ENCODE assay signal across 20 cellular contexts in genomic region chr22:20427104-20427944, GRCh38. TPM values are rescaled to one million over a fixed set of nuclear protein-coding genes. Genes with fewer than 3 reads are reported as not detected.
A peak's percentile ranks its signal among the peaks of the same experiment; 100 is the strongest.
DNase-seq lines count a peak whose midpoint lies in the region; ATAC-seq, FAIRE-seq and TF ChIP-seq lines count a peak whose summit lies in the region.
"Had no signal": no experiment of that assay in that cellular context is flagged by ENCODE, and none has a peak within 500 bp of the region (broad histone marks: within the 10 kb centered on the region; RNA-seq: fewer than 3 reads in every experiment).

No MANE protein-coding gene starts in this region.

- H2BK5ac ChIP-seq in neuronal stem cell (ENCODE audit: low read length): no peak overlapping the region

- peaks cover 8% of the 10 kb centered on the region for H3K9me1 ChIP-seq in K562 (ENCODE audit: control insufficient read depth, insufficient read depth, low read length)

- peaks cover 21% of the 10 kb centered on the region for H3K27me3 ChIP-seq in CD4-positive, alpha-beta T cell (ENCODE audit: control insufficient read depth, insufficient read depth, low read length)
- peaks cover 41 to 72% of the 10 kb centered on the region in 2 experiments; a peak in 4 of 5 replicates for H3K27me3 ChIP-seq in K562 (ENCODE audit: control insufficient read depth in 2 of 2, insufficient read depth in 2 of 2, low read length in 2 of 2)
- H3K27me3 ChIP-seq in neuronal stem cell (ENCODE audit: control insufficient read depth in 3 of 3, insufficient read depth in 3 of 3, low read depth in 1 of 3, low read length in 3 of 3): peaks cover 0 to 56% (median 24%) of the 10 kb centered on the region in 3 experiments
- H3K27me3 ChIP-seq: brain microvascular endothelial cell had no signal

- no peak overlapping the region for H3K27ac Mint-ChIP-seq in CD4-positive, alpha-beta T cell
- H3K27ac Mint-ChIP-seq: nephron; stimulated activated naive B cell treated with anti-CD40 and anti-IgM and Interleukin-4, amounts not matched to agents 10 μg/mL and 1 μg/mL and 100 μg/mL, for 72 hours had no signal

- TF ChIP-seq EP300 in K562 (IDR thresholded peaks at IDR 0.05; ENCODE audit: low read length): no peak

- H4K20me1 ChIP-seq in K562 (replicated peaks; ENCODE audit: control insufficient read depth, insufficient read depth, low read length): peaks cover 37% of the 10 kb centered on the region; the same call in 1 of the 2 replicates

- no peaks in the 10 kb centered on the region for H3K9me3 Mint-ChIP-seq in CD4-positive, alpha-beta T cell
- H3K9me3 Mint-ChIP-seq: nephron; stimulated activated naive B cell treated with anti-CD40 and anti-IgM and Interleukin-4, amounts not matched to agents 10 μg/mL and 1 μg/mL and 100 μg/mL, for 72 hours had no signal

- H3K79me1 ChIP-seq in neuronal stem cell (ENCODE audit: low read depth, low read length): peaks cover 6% of the 10 kb centered on the region

- no peaks in the 10 kb centered on the region for H3K36me3 Mint-ChIP-seq in CD4-positive, alpha-beta T cell (ENCODE audit: low read depth)
- H3K36me3 Mint-ChIP-seq: stimulated activated naive B cell treated with anti-CD40 and anti-IgM and Interleukin-4, amounts not matched to agents 10 μg/mL and 1 μg/mL and 100 μg/mL, for 72 hours had no signal

- no peaks in the 10 kb centered on the region for H3K79me2 ChIP-seq in K562 (ENCODE audit: control insufficient read depth, insufficient read depth, low read length)

- no peak overlapping the region for H3K18ac ChIP-seq in neuronal stem cell (ENCODE audit: low read length)

- H2AK5ac ChIP-seq in neuronal stem cell (ENCODE audit: low read depth, low read length): peak overlapping the region; percentile 14

- H3K4me3 ChIP-seq in K562 (no peak overlapping the region), neuronal stem cell (ENCODE audit: low read length in 2 of 2) (no peak overlapping the region)
- H3K4me3 ChIP-seq: thoracic aorta had no signal

- CTCF ChIA-PET in CD4-positive, alpha-beta T cell (lab: Charles Lee): interaction anchor here (2.3 kb wide), 1 partner anchor 9 kb away, joined by 7 read pairs; no protein-coding TSS in a partner anchor
- CTCF ChIA-PET in K562 (lab: Yijun Ruan, JAX; ENCODE audit: low intra/inter-chr PET ratio): interaction anchor here (0.6 kb wide), 1 partner anchor 103 kb away, joined by 3 read pairs; no protein-coding TSS in a partner anchor

- peaks cover 12 to 72% of the 10 kb centered on the region in 2 experiments for H3K4me1 ChIP-seq in K562 (replicated peaks in 1 of 2; ENCODE audit: control insufficient read depth in 2 of 2, insufficient read depth in 2 of 2, low read length in 2 of 2)
- peaks cover 15 to 21% of the 10 kb centered on the region in 2 donors for H3K4me1 ChIP-seq in neuronal stem cell (ENCODE audit: control insufficient read depth in 2 of 2, insufficient read depth in 1 of 2, low read depth in 1 of 2, low read length in 2 of 2)

- TF ChIP-seq POLR2A in K562 (conservative IDR thresholded peaks at IDR 0.05): no peak

- BruUV-seq in K562 (replicated peaks; lab: Mats Ljungman, UMichigan): no TSS peak

- H3K14ac ChIP-seq in neuronal stem cell (ENCODE audit: low read length): no peak overlapping the region

- in situ Hi-C loops in K562 (cut with MboI): no loop called here

- no peak overlapping the region for H2BK12ac ChIP-seq in neuronal stem cell (ENCODE audit: low read length)

- ATAC-seq in CD4-positive, alpha-beta T cell (ENCODE audit: poor library complexity): no peak
- no peak for ATAC-seq in K562
- no peak for ATAC-seq in HG02623 (IDR thresholded peaks at IDR 0.05; ENCODE audit: unreplicated experiment)
- ATAC-seq in HG03025 (IDR thresholded peaks at IDR 0.05; ENCODE audit: low FRiP score, unreplicated experiment): no peak
- ATAC-seq: esophagus mucosa; left lobe of liver; right cardiac atrium; stimulated activated naive B cell treated with anti-CD40 and anti-IgM and Interleukin-4, amounts not matched to agents 10 μg/mL and 1 μg/mL and 100 μg/mL, for 72 hours had no signal

- H2BK15ac ChIP-seq in neuronal stem cell (ENCODE audit: low read length): no peak overlapping the region

- no peak for DNase-seq in CD4-positive, alpha-beta T cell
- DNase-seq in GM10266 (ENCODE audit: extremely low spot score) (peak; percentile 33), K562 (ENCODE audit: extremely low read depth in 1 of 4, low spot score in 3 of 4) (no peak), neuronal stem cell (ENCODE audit: low spot score) (no peak), NK-92 (lab: John Stamatoyannopoulos, UW; ENCODE audit: unreplicated experiment) (no peak)
- DNase-seq: activated CD4-positive, alpha-beta T cell treated with anti-CD3 and anti-CD28 coated beads for 48 hours; brain microvascular endothelial cell; effector CD8-positive, alpha-beta T cell; foreskin melanocyte; GDM1; stimulated activated CD4-positive, alpha-beta T cell treated with anti-CD3 and anti-CD28 coated beads, Interleukin-4, amount 100 ng/mL, for 24 hours; stimulated activated naive B cell treated with anti-CD40 and anti-IgM and Interleukin-4, amounts not matched to agents 10 μg/mL and 1 μg/mL and 100 μg/mL, for 72 hours had no signal

- H2AFZ ChIP-seq in K562 (ENCODE audit: low read depth, low read length): no peak overlapping the region
- H2AFZ ChIP-seq in neuronal stem cell (ENCODE audit: low read length): no peak overlapping the region

- intact Hi-C loops in CD4-positive, alpha-beta T cell (cut with DNase I, micrococcal nuclease): no loop called here
- intact Hi-C loops in K562 (cut with micrococcal nuclease): no loop called here

- no peaks in the 10 kb centered on the region for H3K36me3 ChIP-seq in K562 (ENCODE audit: control insufficient read depth, insufficient read depth, low read length)
- peaks cover 2 to 66% of the 10 kb centered on the region in 2 donors for H3K36me3 ChIP-seq in neuronal stem cell (replicated peaks in 1 of 2; ENCODE audit: control insufficient read depth in 2 of 2, insufficient read depth in 2 of 2, low read length in 2 of 2)

- no peak overlapping the region for H3K27ac ChIP-seq in CD4-positive, alpha-beta T cell (ENCODE audit: low read depth, low read length)
- H3K27ac ChIP-seq in K562 (ENCODE audit: extremely low read depth, low read depth, low read length) (no peak overlapping the region), neuronal stem cell (replicated peaks; ENCODE audit: low read length) (no peak overlapping the region)
- H3K27ac ChIP-seq: brain microvascular endothelial cell, thoracic aorta had no signal

- POLR2A ChIA-PET in CD4-positive, alpha-beta T cell (lab: Charles Lee): no interaction called here
- POLR2A ChIA-PET in K562 (lab: Yijun Ruan, JAX): interaction anchor here (0.6 to 3.4 kb wide), 10 partner anchors 8 to 168 kb away, joined by 3 to 25 read pairs (median 4); no protein-coding TSS in a partner anchor

- no peak for TF ChIP-seq RAD21 in K562 (CRISPR knock-in tag; conservative IDR thresholded peaks at IDR 0.05 in 1 of 2, IDR thresholded peaks at IDR 0.05 in 1 of 2)

- H3K23ac ChIP-seq in neuronal stem cell (ENCODE audit: low read depth, low read length, poor library complexity): peak overlapping the region; percentile 85

- no peak overlapping the region for H2BK120ac ChIP-seq in neuronal stem cell (ENCODE audit: low read depth, low read length)

- no peak overlapping the region for H4K8ac ChIP-seq in neuronal stem cell (ENCODE audit: low read depth, low read length)

- H3K4me1 Mint-ChIP-seq in CD4-positive, alpha-beta T cell (ENCODE audit: low read depth): peaks cover 18% of the 10 kb centered on the region

- H3K4me2 ChIP-seq in K562 (ENCODE audit: insufficient read depth, low read length) (no peak overlapping the region), neuronal stem cell (ENCODE audit: insufficient read depth, low read length, poor library complexity, severe bottlenecking) (no peak overlapping the region)

- no peak for FAIRE-seq in K562 (lab: Jason Lieb, UNC)
- FAIRE-seq: colon had no signal

- H3K9ac ChIP-seq in K562 (ENCODE audit: insufficient read depth in 1 of 2, low read depth in 2 of 2, low read length in 2 of 2): 0 out of 4 replicates have a peak overlapping the region, but pooled peaks of 1 of the 2 experiments have one; percentile 1
- peak overlapping the region; percentile 30 for H3K9ac ChIP-seq in neuronal stem cell (ENCODE audit: low read depth, low read length, poor library complexity)

- H3K27me3 Mint-ChIP-seq in CD4-positive, alpha-beta T cell: peaks cover 27% of the 10 kb centered on the region

- 4% methylated on average over 8 of the region's 8 CpGs for WGBS in K562 (ENCODE audit: insufficient coverage, low coverage, missing lambda C conversion rate)
- WGBS in neuronal stem cell (ENCODE audit: extremely low coverage in 2 of 2, insufficient read length in 2 of 2, insufficient replicate concordance in 1 of 2), 2 donors: no CpG with 5 or more reads among the region's 8 CpGs

- H3K9me3 ChIP-seq in CD4-positive, alpha-beta T cell (ENCODE audit: control insufficient read depth, low read length): no peaks in the 10 kb centered on the region
- H3K9me3 ChIP-seq in K562 (replicated peaks; ENCODE audit: control insufficient read depth, insufficient read depth, low read depth, low read length) (no peaks in the 10 kb centered on the region), neuronal stem cell (replicated peaks in 1 of 2; ENCODE audit: control insufficient read depth in 2 of 2, insufficient read depth in 1 of 2, low read depth in 1 of 2, low read length in 2 of 2) (peaks cover 0 to 11% of the 10 kb centered on the region in 2 donors)
- H3K9me3 ChIP-seq: thoracic aorta had no signal

- no peak for TF ChIP-seq CTCF in CD4-positive, alpha-beta T cell (IDR thresholded peaks at IDR 0.05)
- no peak for TF ChIP-seq CTCF in GM10266 (IDR thresholded peaks at IDR 0.05; ENCODE audit: control insufficient read depth, insufficient read depth, low read depth, missing control alignments)
- no peak for TF ChIP-seq CTCF in K562 (IDR thresholded peaks at IDR 0.05 in 2 of 3, conservative IDR thresholded peaks at IDR 0.05 in 1 of 3; ENCODE audit: insufficient read depth in 2 of 3, low read depth in 1 of 3, low read length in 3 of 3)

- H4K91ac ChIP-seq in neuronal stem cell (ENCODE audit: low read depth, low read length, poor library complexity): no peak overlapping the region

- H3K4ac ChIP-seq in neuronal stem cell (ENCODE audit: low read length): no peak overlapping the region

- H3K4me3 Mint-ChIP-seq in CD4-positive, alpha-beta T cell: peak overlapping the region; percentile 50
- H3K4me3 Mint-ChIP-seq: stimulated activated naive B cell treated with anti-CD40 and anti-IgM and Interleukin-4, amounts not matched to agents 10 μg/mL and 1 μg/mL and 100 μg/mL, for 72 hours had no signal

RNA-seq across cellular contexts. Expression of gene SCARF2, which starts 10.3 kb away (rescaled TPM):
- total RNA-seq in CD4-positive, alpha-beta T cell: 1 to 10 TPM; 2.5 to 3.1 TPM
- total RNA-seq in K562 (2011; cell fraction: chromatin; rRNA removed; ENCODE audit: low replicate concordance): 0.65 TPM in 1 of 2 replicates, not detected in the other
- 0.50 and 0.92 TPM in 2 replicates for total RNA-seq in K562 (2011; cell fraction: nucleolus; rRNA removed)
- total RNA-seq in K562 (2011; cell fraction: nucleoplasm; rRNA removed): 0.15 TPM in 2 replicates
- total RNA-seq in K562 (2014; rRNA removed): 0.20 and 0.32 TPM in 2 replicates
- not detected in 2 replicates for total RNA-seq in K562 (2014; rRNA removed; fragmentation: Illumina TruSeq; extraction: Trizol)
- not detected in 2 replicates for total RNA-seq in K562 (2015; rRNA removed; fragmentation: Illumina TruSeq; extraction: Trizol)
- 0.13 and 0.29 TPM in 2 replicates for total RNA-seq in K562 (2021)
- 0.06 and 0.26 TPM in 2 replicates for polyA plus RNA-seq in K562 (2011; rRNA removed)
- polyA plus RNA-seq in K562 (2011; cell fraction: cytosol; rRNA removed): 0.15 and 0.25 TPM in 2 replicates
- polyA plus RNA-seq in K562 (2011; cell fraction: nucleus; rRNA removed): 0.61 and 0.65 TPM in 2 replicates
- 0.21 and 1.3 TPM in 2 replicates for polyA plus RNA-seq in K562 (2012)
- not detected in 2 replicates for polyA plus RNA-seq in K562 (2014; fragmentation: Illumina TruSeq; extraction: Trizol)
- not detected for polyA plus RNA-seq in K562 (2014; fragmentation: Nextera tagmentation; extraction: Ambion mirVana)
- 0.13 and 0.23 TPM in 2 replicates for polyA plus RNA-seq in K562 (2014; rRNA removed)
- polyA minus RNA-seq in K562 (2011; rRNA and poly(A)+ RNA removed): not detected in 2 replicates
- not detected in 2 replicates for polyA minus RNA-seq in K562 (2011; cell fraction: cytosol; rRNA and poly(A)+ RNA removed)
- polyA minus RNA-seq in K562 (2011; cell fraction: nucleus; rRNA and poly(A)+ RNA removed): 0.22 and 0.27 TPM in 2 replicates
- polyA plus RNA-seq in neuronal stem cell (2013, experiment 1 of 2): 3.7 TPM
- 2.8 TPM for polyA plus RNA-seq in neuronal stem cell (2013, experiment 2 of 2)

RNA-seq across cellular contexts. Expression of gene ZNF74, which starts 33.4 kb away (rescaled TPM):
- 1 to 10 TPM; 1.7 to 2.3 TPM for total RNA-seq in CD4-positive, alpha-beta T cell
- total RNA-seq in K562 (2011; cell fraction: chromatin; rRNA removed; ENCODE audit: low replicate concordance): 36.8 and 68.2 TPM in 2 replicates
- total RNA-seq in K562 (2011; cell fraction: nucleolus; rRNA removed): 55.4 and 63.2 TPM in 2 replicates
- total RNA-seq in K562 (2011; cell fraction: nucleoplasm; rRNA removed): 50.2 and 53.7 TPM in 2 replicates
- total RNA-seq in K562 (2014; rRNA removed): 49.2 and 56.7 TPM in 2 replicates
- 17.4 and 20.5 TPM in 2 replicates for total RNA-seq in K562 (2014; rRNA removed; fragmentation: Illumina TruSeq; extraction: Trizol)
- total RNA-seq in K562 (2015; rRNA removed; fragmentation: Illumina TruSeq; extraction: Trizol): 31.5 and 32.5 TPM in 2 replicates
- 53.5 and 55.7 TPM in 2 replicates for total RNA-seq in K562 (2021)
- 33.8 and 49.7 TPM in 2 replicates for polyA plus RNA-seq in K562 (2011; rRNA removed)
- 56.9 and 67.4 TPM in 2 replicates for polyA plus RNA-seq in K562 (2011; cell fraction: cytosol; rRNA removed)
- 42.8 and 56.1 TPM in 2 replicates for polyA plus RNA-seq in K562 (2011; cell fraction: nucleus; rRNA removed)
- 31.5 and 39.9 TPM in 2 replicates for polyA plus RNA-seq in K562 (2012)
- 22.8 and 24.5 TPM in 2 replicates for polyA plus RNA-seq in K562 (2014; fragmentation: Illumina TruSeq; extraction: Trizol)
- polyA plus RNA-seq in K562 (2014; fragmentation: Nextera tagmentation; extraction: Ambion mirVana): 1 to 10 TPM; 2.4 to 3.7 TPM
- 37.1 and 62.8 TPM in 2 replicates for polyA plus RNA-seq in K562 (2014; rRNA removed)
- polyA minus RNA-seq in K562 (2011; rRNA and poly(A)+ RNA removed): 32.6 and 33.0 TPM in 2 replicates
- polyA minus RNA-seq in K562 (2011; cell fraction: cytosol; rRNA and poly(A)+ RNA removed): 39.3 and 58.2 TPM in 2 replicates
- polyA minus RNA-seq in K562 (2011; cell fraction: nucleus; rRNA and poly(A)+ RNA removed): 23.6 and 28.3 TPM in 2 replicates
- polyA plus RNA-seq in neuronal stem cell (2013, experiment 1 of 2): 20.1 TPM
- polyA plus RNA-seq in neuronal stem cell (2013, experiment 2 of 2): 20.2 TPM

Comparison
In these comparisons a context has a peak if more than half of its experiments do, and no peak if none do; other contexts are left out.
1. RNA of gene ZNF74, which starts 33.4 kb away (total RNA-seq): 17.4 to 68.2 TPM in K562; 1.7 to 2.3 TPM in CD4-positive, alpha-beta T cell; every median in the first group is over 4 times any median in the second.